ENCODE assay signal across 8 cellular contexts in the genomic region with DNA sequence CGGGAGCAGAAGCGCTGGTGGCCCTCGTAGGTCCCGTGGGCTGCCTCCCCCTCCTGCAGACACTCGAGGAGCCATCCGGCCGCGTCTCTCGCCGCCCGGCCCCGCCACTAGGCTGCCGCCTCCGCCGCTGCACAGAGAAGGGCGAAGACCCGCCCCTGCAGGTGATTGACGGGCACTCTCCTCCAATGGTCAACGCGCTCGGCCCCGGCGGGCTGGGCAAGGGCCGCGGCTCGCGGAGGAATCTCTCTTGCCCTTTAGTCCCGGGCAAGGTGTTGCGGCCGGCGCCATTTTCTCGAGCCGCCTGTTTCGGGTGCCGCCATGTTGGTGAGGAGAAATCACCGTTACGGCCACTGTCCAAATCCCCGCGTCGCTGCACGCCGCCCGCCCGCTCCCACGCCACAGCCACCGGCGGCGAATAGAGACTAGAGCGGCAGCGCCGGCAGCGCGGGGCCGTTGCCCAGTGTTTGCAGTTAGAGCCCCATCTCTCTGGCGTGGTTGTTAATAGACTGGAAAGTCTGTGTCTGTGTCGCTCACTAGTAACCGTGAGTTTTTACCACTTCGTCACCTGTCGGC. TPM values are rescaled to one million over a fixed set of nuclear protein-coding genes. Genes with fewer than 3 reads are reported as not detected.
DNase-seq lines count a peak whose midpoint lies in the region; ATAC-seq lines count a peak whose summit lies in the region.

A gene with protein sequence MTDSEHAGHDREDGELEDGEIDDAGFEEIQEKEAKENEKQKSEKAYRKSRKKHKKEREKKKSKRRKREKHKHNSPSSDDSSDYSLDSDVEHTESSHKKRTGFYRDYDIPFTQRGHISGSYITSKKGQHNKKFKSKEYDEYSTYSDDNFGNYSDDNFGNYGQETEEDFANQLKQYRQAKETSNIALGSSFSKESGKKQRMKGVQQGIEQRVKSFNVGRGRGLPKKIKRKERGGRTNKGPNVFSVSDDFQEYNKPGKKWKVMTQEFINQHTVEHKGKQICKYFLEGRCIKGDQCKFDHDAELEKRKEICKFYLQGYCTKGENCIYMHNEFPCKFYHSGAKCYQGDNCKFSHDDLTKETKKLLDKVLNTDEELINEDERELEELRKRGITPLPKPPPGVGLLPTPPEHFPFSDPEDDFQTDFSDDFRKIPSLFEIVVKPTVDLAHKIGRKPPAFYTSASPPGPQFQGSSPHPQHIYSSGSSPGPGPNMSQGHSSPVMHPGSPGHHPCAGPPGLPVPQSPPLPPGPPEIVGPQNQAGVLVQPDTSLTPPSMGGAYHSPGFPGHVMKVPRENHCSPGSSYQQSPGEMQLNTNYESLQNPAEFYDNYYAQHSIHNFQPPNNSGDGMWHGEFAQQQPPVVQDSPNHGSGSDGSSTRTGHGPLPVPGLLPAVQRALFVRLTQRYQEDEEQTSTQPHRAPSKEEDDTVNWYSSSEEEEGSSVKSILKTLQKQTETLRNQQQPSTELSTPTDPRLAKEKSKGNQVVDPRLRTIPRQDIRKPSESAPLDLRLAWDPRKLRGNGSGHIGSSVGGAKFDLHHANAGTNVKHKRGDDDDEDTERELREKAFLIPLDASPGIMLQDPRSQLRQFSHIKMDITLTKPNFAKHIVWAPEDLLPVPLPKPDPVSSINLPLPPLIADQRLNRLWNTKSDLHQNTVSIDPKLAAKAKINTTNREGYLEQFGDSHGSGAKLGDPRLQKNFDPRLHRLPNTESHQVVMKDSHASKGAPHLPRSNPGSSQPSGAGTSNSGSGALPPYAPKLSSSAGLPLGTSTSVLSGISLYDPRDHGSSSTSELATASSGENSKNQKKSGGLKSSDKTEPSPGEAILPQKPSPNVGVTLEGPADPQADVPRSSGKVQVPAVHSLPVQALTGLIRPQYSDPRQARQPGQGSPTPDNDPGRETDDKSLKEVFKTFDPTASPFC (plus strand): TSS at position 284 of the 573 bp plus-strand sequence. CDS start 398 bp downstream, outside the sequence.

- H4K5ac ChIP-seq in mesendoderm (ENCODE audit: low read length) = no peak within 1 kb of the TSS

- no peaks in the 10 kb centered on the region for H3K27me3 ChIP-seq in mesendoderm (ENCODE audit: insufficient read depth, low read length, poor library complexity)

- peak within 1 kb of the TSS; percentile 96 for H4K8ac ChIP-seq in mesendoderm (ENCODE audit: low read depth, low read length)

- H3K27ac ChIP-seq in mesendoderm (ENCODE audit: low read depth, low read length) = peak within 1 kb of the TSS; percentile 100

- H3K9me3 Mint-ChIP-seq in effector memory CD8-positive, alpha-beta T cell = no peaks in the 10 kb centered on the region

- no peaks in the 10 kb centered on the region for H3K79me2 ChIP-seq in mesendoderm (ENCODE audit: control insufficient read depth, insufficient read depth, low read length)

- no peaks in the 10 kb centered on the region for H3K27me3 Mint-ChIP-seq in effector memory CD8-positive, alpha-beta T cell

- peak within 1 kb of the TSS; percentile 80 for H3K23ac ChIP-seq in mesendoderm (ENCODE audit: low read length)

- DNase-seq in COLO668 (lab: John Stamatoyannopoulos, UW; ENCODE audit: unreplicated experiment) = peak; percentile 98
- DNase-seq in HS-5 (ENCODE audit: low read depth) = peak; percentile 94
- DNase-seq in NK-92 treated with Interleukin-12 subunit alpha and Interleukin-12 subunit beta, amount 100 ng/mL, for 24 hours (lab: John Stamatoyannopoulos, UW) = peak; percentile 95
- peak; percentile 99 to 100 (median 100) for DNase-seq in activated CD8-positive, alpha-beta memory T cell treated with anti-CD3 and anti-CD28 coated beads for 48 hours (ENCODE audit: low read depth in 2 of 3, low spot score in 2 of 3)
- peak; percentile 100 for DNase-seq in effector memory CD8-positive, alpha-beta T cell
- peak; percentile 98 for DNase-seq in mesendoderm
- DNase-seq in stimulated activated CD8-positive, alpha-beta memory T cell treated with anti-CD3 and anti-CD28 coated beads, Interleukin-15, amount 100 ng/mL, for 1 hour (ENCODE audit: low read depth) = peak; percentile 99

- peak within 1 kb of the TSS; percentile 100 for H3K9ac ChIP-seq in mesendoderm (ENCODE audit: low read length)

- peak within 1 kb of the TSS; percentile 90 for H3K4me3 ChIP-seq in mesendoderm (ENCODE audit: low read length)

- peak within 1 kb of the TSS; percentile 98 for H3K4ac ChIP-seq in mesendoderm (ENCODE audit: low read depth, low read length)

- H3K56ac ChIP-seq in mesendoderm (ENCODE audit: low read length) = peak within 1 kb of the TSS; percentile 99

- H2BK120ac ChIP-seq in mesendoderm (ENCODE audit: low read depth, low read length) = peak within 1 kb of the TSS; percentile 88

- peak; percentile 99 for ATAC-seq in GM19468 (IDR thresholded peaks at IDR 0.05; ENCODE audit: extremely low read depth, unreplicated experiment)
- peak; percentile 90 for ATAC-seq in effector memory CD8-positive, alpha-beta T cell (replicated peaks)

- peaks cover 0 to 6% of the 10 kb centered on the region in 2 donors for H3K4me1 Mint-ChIP-seq in effector memory CD8-positive, alpha-beta T cell (ENCODE audit: low read depth in 2 of 2)

- peaks cover 12% of the 10 kb centered on the region for H3K36me3 Mint-ChIP-seq in effector memory CD8-positive, alpha-beta T cell (ENCODE audit: insufficient read depth)

- H3K79me1 ChIP-seq in mesendoderm (ENCODE audit: low read length) = no peaks in the 10 kb centered on the region

- no CpG with 5 or more reads among the region's 59 CpGs for WGBS in mesendoderm (ENCODE audit: extremely low coverage, insufficient coverage, low lambda C conversion rate)

- peak within 1 kb of the TSS; percentile 75 for H3K4me2 ChIP-seq in mesendoderm (ENCODE audit: low read length)

- peak within 1 kb of the TSS; percentile 99 for H3K27ac Mint-ChIP-seq in effector memory CD8-positive, alpha-beta T cell

- peak within 1 kb of the TSS; percentile 90 to 91 for H3K4me3 Mint-ChIP-seq in effector memory CD8-positive, alpha-beta T cell

- peaks cover 2% of the 10 kb centered on the region for H3K4me1 ChIP-seq in mesendoderm (ENCODE audit: control insufficient read depth, low read depth, low read length)

- H3K18ac ChIP-seq in mesendoderm (ENCODE audit: low read length) = peak within 1 kb of the TSS; percentile 99

- H2BK15ac ChIP-seq in mesendoderm (replicated peaks; ENCODE audit: low read depth) = no peak within 1 kb of the TSS

- H2AK5ac ChIP-seq in mesendoderm (ENCODE audit: low read length) = no peak within 1 kb of the TSS

- no peaks in the 10 kb centered on the region for H3K36me3 ChIP-seq in mesendoderm (ENCODE audit: control insufficient read depth, insufficient read depth, low read length)

- H2BK5ac ChIP-seq in mesendoderm (ENCODE audit: low read length) = peak within 1 kb of the TSS; percentile 99

RNA-seq across cellular contexts. Expression of the gene that starts here (rescaled TPM):
- 1.3 TPM for polyA plus RNA-seq in mesendoderm (2013, experiment 1 of 2)
- 1.4 TPM for polyA plus RNA-seq in mesendoderm (2013, experiment 2 of 2)

Comparison
In these comparisons a context has a peak if more than half of its experiments do, and no peak if none do; other contexts are left out.
1. Peak in every context shown above with its lines: DNase-seq, ATAC-seq, H3K4me3 ChIP-seq and H3K27ac ChIP-seq.